In the genomic region with DNA sequence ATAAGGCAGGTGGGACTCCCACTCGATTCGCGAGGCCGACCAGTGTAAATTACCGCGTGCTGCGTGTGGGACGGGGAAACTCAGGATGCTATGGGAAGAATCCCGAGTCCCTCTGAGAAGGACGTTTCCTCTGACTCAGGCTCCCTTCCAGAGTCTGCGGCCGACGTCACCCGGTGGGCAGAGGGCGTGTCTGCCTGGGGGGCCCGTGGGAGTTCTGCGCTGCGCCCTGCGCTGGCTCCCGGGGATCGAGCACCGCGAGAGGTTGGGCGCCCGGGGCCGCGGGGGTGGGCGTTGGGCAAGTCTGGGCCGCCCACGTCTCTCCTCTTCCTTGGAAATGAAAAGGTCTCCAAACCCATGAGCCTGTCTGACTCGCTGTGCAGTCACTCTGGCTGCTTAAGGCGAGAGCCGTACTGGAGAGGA, we compare ENCODE assay signal across 8 cellular contexts. TPM values are rescaled to one million over a fixed set of nuclear protein-coding genes. Genes with fewer than 3 reads are reported as not detected.
DNase-seq lines count a peak whose midpoint lies in the region; ATAC-seq and TF ChIP-seq lines count a peak whose summit lies in the region.

No MANE protein-coding gene starts in this region.

- peaks cover 48% of the 10 kb centered on the region for H3K27me3 Mint-ChIP-seq in T-helper 2 cell treated with Interferon-gamma antibody and Interleukin-4, amounts not matched to agents 5 μg/mL and 100 μg/mL, for 36 hours (ENCODE audit: low read depth)
- H3K27me3 Mint-ChIP-seq in central memory CD8-positive, alpha-beta T cell, result peaks cover 25% of the 10 kb centered on the region

- ATAC-seq in HG02642 (IDR thresholded peaks at IDR 0.05; ENCODE audit: poor library complexity, unreplicated experiment) (peak; percentile 2), left lung (peak; percentile 77), GM19035 (IDR thresholded peaks at IDR 0.05; ENCODE audit: unreplicated experiment) (no peak), GM19351 (IDR thresholded peaks at IDR 0.05; ENCODE audit: unreplicated experiment) (no peak)
- ATAC-seq in central memory CD8-positive, alpha-beta T cell (replicated peaks; ENCODE audit: extremely low read depth, poor library complexity, severe bottlenecking), result peak; percentile 15

- no peaks in the 10 kb centered on the region for H3K36me3 Mint-ChIP-seq in T-helper 2 cell treated with Interferon-gamma antibody and Interleukin-4, amounts not matched to agents 5 μg/mL and 100 μg/mL, for 36 hours (ENCODE audit: low read depth)
- H3K36me3 Mint-ChIP-seq in central memory CD8-positive, alpha-beta T cell (ENCODE audit: insufficient read depth), result peaks cover 4% of the 10 kb centered on the region

- TF ChIP-seq CTCF in left lung (IDR thresholded peaks at IDR 0.05), result no peak

- no peak overlapping the region for H3K27ac Mint-ChIP-seq in T-helper 2 cell treated with Interferon-gamma antibody and Interleukin-4, amounts not matched to agents 5 μg/mL and 100 μg/mL, for 36 hours
- H3K27ac Mint-ChIP-seq in central memory CD8-positive, alpha-beta T cell (ENCODE audit: low read depth), result no peak overlapping the region

- H3K27ac ChIP-seq in left lung, result peak overlapping the region in 1 of 2 donors; percentile 48

- peaks cover 13% of the 10 kb centered on the region for H3K4me1 Mint-ChIP-seq in T-helper 2 cell treated with Interferon-gamma antibody and Interleukin-4, amounts not matched to agents 5 μg/mL and 100 μg/mL, for 36 hours (ENCODE audit: low read depth)
- H3K4me1 Mint-ChIP-seq in central memory CD8-positive, alpha-beta T cell, result peaks cover 5% of the 10 kb centered on the region

- H3K9me3 Mint-ChIP-seq in T-helper 2 cell treated with Interferon-gamma antibody and Interleukin-4, amounts not matched to agents 5 μg/mL and 100 μg/mL, for 36 hours, result no peaks in the 10 kb centered on the region
- no peaks in the 10 kb centered on the region for H3K9me3 Mint-ChIP-seq in central memory CD8-positive, alpha-beta T cell

- H3K27me3 ChIP-seq in left lung, result peaks cover 0 to 57% of the 10 kb centered on the region in 2 donors

- H3K36me3 ChIP-seq in left lung, result no peaks in the 10 kb centered on the region

- no peaks in the 10 kb centered on the region for H3K9me3 ChIP-seq in left lung

- peaks cover 0 to 16% of the 10 kb centered on the region in 2 donors for H3K4me1 ChIP-seq in left lung

- peak overlapping the region; percentile 53 for H3K4me3 Mint-ChIP-seq in T-helper 2 cell treated with Interferon-gamma antibody and Interleukin-4, amounts not matched to agents 5 μg/mL and 100 μg/mL, for 36 hours
- peak overlapping the region; percentile 77 for H3K4me3 Mint-ChIP-seq in central memory CD8-positive, alpha-beta T cell

- intact Hi-C loops in left lung (cut with DNase I), result no loop called here

- H3K4me3 ChIP-seq in left lung, result peak overlapping the region; percentile 58 to 66

- DNase-seq in CD1c-positive myeloid dendritic cell (ENCODE audit: extremely low spot score) (peak; percentile 93), left lung (peak; percentile 58 to 83)
- peak; percentile 57 for DNase-seq in T-helper 2 cell treated with Interferon-gamma antibody and Interleukin-4, amounts not matched to agents 5 μg/mL and 100 μg/mL, for 36 hours (ENCODE audit: low spot score)
- DNase-seq in central memory CD8-positive, alpha-beta T cell (ENCODE audit: low spot score in 2 of 2), result no peak
- peak; percentile 49 for DNase-seq in stimulated activated CD4-positive, alpha-beta T cell treated with anti-CD3 and anti-CD28 coated beads, Interleukin-4, amount 100 ng/mL, for 48 hours (ENCODE audit: low read depth in 2 of 2)

RNA-seq across cellular contexts. Expression of a gene that starts 0.5 kb away (rescaled TPM):
- total RNA-seq in left lung, result 1 to 10 TPM; 1.6 to 3.1 TPM

RNA-seq across cellular contexts. Expression of a gene that starts 0.6 kb away (rescaled TPM):
- under 1 TPM in 1 of 2 donors, not detected in 1; 0.73 TPM for total RNA-seq in left lung

Comparison
In these comparisons a context has a peak if more than half of its experiments do, and no peak if none do; other contexts are left out.
1. DNase-seq: peak in CD1c-positive myeloid dendritic cell (single experiment), T-helper 2 cell treated with Interferon-gamma antibody and Interleukin-4, amounts not matched to agents 5 μg/mL and 100 μg/mL, for 36 hours (single experiment), left lung (2 of 2) and stimulated activated CD4-positive, alpha-beta T cell treated with anti-CD3 and anti-CD28 coated beads, Interleukin-4, amount 100 ng/mL, for 48 hours (2 of 2); none in central memory CD8-positive, alpha-beta T cell (0 of 2).
2. ATAC-seq: peak in HG02642 (single experiment), central memory CD8-positive, alpha-beta T cell (single experiment) and left lung (single experiment); none in GM19035 (single experiment) and GM19351 (single experiment).